In the genomic region with DNA sequence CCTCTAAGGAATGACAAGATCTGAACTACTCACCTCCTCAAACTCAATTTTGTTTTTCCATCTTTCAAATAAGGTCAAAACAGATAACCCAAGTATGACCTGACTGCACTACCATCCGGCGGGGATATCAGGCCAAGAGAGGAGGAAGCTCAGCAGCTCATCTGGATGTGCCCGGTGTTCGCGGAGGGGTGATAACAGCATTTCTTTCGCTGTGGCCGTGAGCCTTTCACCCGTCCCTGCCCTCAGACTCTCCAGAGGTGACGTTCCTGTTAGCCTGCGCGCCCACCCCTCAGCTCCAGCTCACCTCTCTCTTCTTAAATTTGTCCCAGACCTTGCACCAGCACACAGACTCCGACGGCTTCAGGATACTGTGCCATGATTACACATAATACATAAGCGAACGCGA, we compare ENCODE assay signal across 8 cellular contexts. TPM values are rescaled to one million over a fixed set of nuclear protein-coding genes. Genes with fewer than 3 reads are reported as not detected.
A peak's percentile ranks its signal among the peaks of the same experiment; 100 is the strongest.
DNase-seq lines count a peak whose midpoint lies in the region; ATAC-seq and TF ChIP-seq lines count a peak whose summit lies in the region.

No MANE protein-coding gene starts in this region.

- peaks cover 32% of the 10 kb centered on the region for H3K4me1 Mint-ChIP-seq in activated naive CD4-positive, alpha-beta T cell treated with anti-CD3 and anti-CD28 coated beads, Interleukin-2, amount 50 U/mL, for 24 hours

- H3K27ac ChIP-seq in right atrium auricular region: peak overlapping the region; percentile 100

- peak overlapping the region; percentile 96 for H3K9ac ChIP-seq in skeletal muscle satellite cell (ENCODE audit: low read depth, low read length)

- H3K4me1 ChIP-seq in right atrium auricular region: peaks cover 0 to 31% of the 10 kb centered on the region in 2 donors
- peaks cover 20% of the 10 kb centered on the region for H3K4me1 ChIP-seq in skeletal muscle satellite cell (ENCODE audit: control insufficient read depth, insufficient read depth, low read length)

- H3K27me3 Mint-ChIP-seq in activated naive CD4-positive, alpha-beta T cell treated with anti-CD3 and anti-CD28 coated beads, Interleukin-2, amount 50 U/mL, for 24 hours: no peaks in the 10 kb centered on the region

- peak overlapping the region; percentile 99 for H3K4me2 ChIP-seq in skeletal muscle satellite cell (ENCODE audit: low read length)

- H3K4me3 Mint-ChIP-seq in activated naive CD4-positive, alpha-beta T cell treated with anti-CD3 and anti-CD28 coated beads, Interleukin-2, amount 50 U/mL, for 24 hours: peak overlapping the region; percentile 90

- DNase-seq in NCI-H345 treated with DMSO at 0.1 percent for 48 hours (lab: John Stamatoyannopoulos, UW; ENCODE audit: unreplicated experiment): peak; percentile 1
- no peak for DNase-seq in NCI-H345 (lab: John Stamatoyannopoulos, UW)
- peak; percentile 14 for DNase-seq in NOMO-1 treated with DMSO at 0.1 percent for 48 hours (lab: John Stamatoyannopoulos, UW; ENCODE audit: unreplicated experiment)
- peak; percentile 61 for DNase-seq in right atrium auricular region (ENCODE audit: low spot score)
- DNase-seq in islet precursor cell: no peak

- no peaks in the 10 kb centered on the region for H3K27me3 ChIP-seq in right atrium auricular region
- H3K27me3 ChIP-seq in skeletal muscle satellite cell (ENCODE audit: control insufficient read depth, insufficient read depth, low read length): no peaks in the 10 kb centered on the region

- H3K9me3 ChIP-seq in right atrium auricular region (no peaks in the 10 kb centered on the region), skeletal muscle satellite cell (replicated peaks; ENCODE audit: low read length) (no peaks in the 10 kb centered on the region)

- no peaks in the 10 kb centered on the region for H3K9me3 Mint-ChIP-seq in activated naive CD4-positive, alpha-beta T cell treated with anti-CD3 and anti-CD28 coated beads, Interleukin-2, amount 50 U/mL, for 24 hours

- ATAC-seq in HG02623 (IDR thresholded peaks at IDR 0.05; ENCODE audit: unreplicated experiment): peak; percentile 8

- H3K36me3 ChIP-seq in right atrium auricular region (peaks cover 4% of the 10 kb centered on the region), skeletal muscle satellite cell (ENCODE audit: insufficient read depth, low read length) (no peaks in the 10 kb centered on the region)

- H3K4me3 ChIP-seq in right atrium auricular region: peak overlapping the region; percentile 74 to 92
- H3K4me3 ChIP-seq in skeletal muscle satellite cell (ENCODE audit: low read length): peak overlapping the region; percentile 82

- H3K27ac Mint-ChIP-seq in activated naive CD4-positive, alpha-beta T cell treated with anti-CD3 and anti-CD28 coated beads, Interleukin-2, amount 50 U/mL, for 24 hours: peak overlapping the region; percentile 97

- H3K36me3 Mint-ChIP-seq in activated naive CD4-positive, alpha-beta T cell treated with anti-CD3 and anti-CD28 coated beads, Interleukin-2, amount 50 U/mL, for 24 hours: peaks cover 10% of the 10 kb centered on the region

- no peak for TF ChIP-seq CTCF in right atrium auricular region (IDR thresholded peaks at IDR 0.05)

RNA-seq across cellular contexts. Expression of a gene that starts 0.5 kb away (rescaled TPM):
- 1 to 10 TPM; 7.5 to 9.2 TPM for total RNA-seq in right atrium auricular region
- total RNA-seq in skeletal muscle satellite cell (2012; rRNA removed): 4.1 and 7.6 TPM in 2 replicates

Comparison
In these comparisons a context has a peak if more than half of its experiments do, and no peak if none do; other contexts are left out.
1. DNase-seq: peak in NCI-H345 treated with DMSO at 0.1 percent for 48 hours (single experiment), NOMO-1 treated with DMSO at 0.1 percent for 48 hours (single experiment) and right atrium auricular region (single experiment); none in NCI-H345 (single experiment) and islet precursor cell (single experiment).